Comparison of ENCODE assay signal across 10 cellular contexts in the genomic region with DNA sequence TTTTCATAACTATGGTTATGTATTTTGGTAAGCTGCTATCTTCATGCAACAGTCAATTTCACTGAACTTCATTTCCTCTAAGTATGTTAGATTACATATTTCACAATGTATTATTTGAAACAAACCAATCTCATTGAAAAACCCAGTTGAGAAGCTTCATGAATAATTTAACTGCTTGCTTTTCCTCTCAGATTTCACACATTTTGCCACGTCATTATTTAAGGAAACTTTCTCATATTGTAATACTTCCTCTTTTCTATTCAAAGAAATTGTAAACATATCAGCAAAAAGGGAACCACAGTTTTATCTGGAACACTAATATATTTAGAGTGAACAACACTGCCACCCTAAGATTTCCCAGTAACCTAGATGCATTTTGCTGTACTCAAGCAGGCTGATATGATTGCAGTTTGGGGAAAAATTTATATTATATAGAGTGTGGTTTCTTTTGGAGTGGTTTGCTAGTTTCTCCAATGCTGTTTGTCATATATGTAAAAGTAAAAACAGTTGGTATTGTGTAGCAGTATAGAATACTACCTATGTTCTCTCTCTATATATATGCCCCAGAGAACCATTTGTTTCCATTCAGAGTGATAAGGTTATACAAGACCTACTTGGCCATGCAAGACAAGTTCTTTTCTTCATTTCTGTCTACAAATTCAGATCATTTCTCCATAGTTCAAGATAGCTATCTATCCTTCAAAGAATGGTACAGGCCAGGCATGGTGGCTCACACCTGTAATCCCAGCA. TPM values are rescaled to one million over a fixed set of nuclear protein-coding genes. Genes with fewer than 3 reads are reported as not detected.
DNase-seq lines count a peak whose midpoint lies in the region; ATAC-seq and TF ChIP-seq lines count a peak whose summit lies in the region.
"Had no signal": no experiment of that assay in that cellular context is flagged by ENCODE, and none has a peak within 500 bp of the region (broad histone marks: within the 10 kb centered on the region; RNA-seq: fewer than 3 reads in every experiment).

No MANE protein-coding gene starts in this region.

- peak; percentile 10 for DNase-seq in GM12864 (ENCODE audit: low read depth)
- DNase-seq in T-helper 17 cell, result no peak
- no peak for DNase-seq in lung (ENCODE audit: low spot score)
- no peak for DNase-seq in transverse colon
- DNase-seq in RWPE1 (ENCODE audit: low spot score), result no peak
- no peak for DNase-seq in gastrocnemius medialis
- DNase-seq: adrenal gland, DMS79 had no signal

- peaks cover 16% of the 10 kb centered on the region for H3K27me3 Mint-ChIP-seq in T-helper 17 cell

- no peak for TF ChIP-seq CTCF in GM12864 (IDR thresholded peaks at IDR 0.05; ENCODE audit: low read depth, low read length, missing control alignments)
- TF ChIP-seq CTCF in lung (IDR thresholded peaks at IDR 0.05; ENCODE audit: control extremely low read depth, extremely low read depth), result no peak
- no peak for TF ChIP-seq CTCF in transverse colon (IDR thresholded peaks at IDR 0.05)
- no peak for TF ChIP-seq CTCF in RWPE1 (conservative IDR thresholded peaks at IDR 0.05; ENCODE audit: low read depth)
- TF ChIP-seq CTCF in gastrocnemius medialis (IDR thresholded peaks at IDR 0.05 in 4 of 5, conservative IDR thresholded peaks at IDR 0.05 in 1 of 5), result peak in 1 of 5 experiments; percentile 9

- no peak overlapping the region for H3K27ac Mint-ChIP-seq in T-helper 17 cell

- WGBS in lung, 2 donors, result 4 to 30% methylated on average over 1 of the region's 1 CpG
- WGBS in transverse colon (ENCODE audit: low coverage in 1 of 2), 2 donors, result 31 to 59% methylated on average over 1 of the region's 1 CpG

- CTCF ChIA-PET in RWPE1 (lab: Yijun Ruan, JAX), result no interaction called here

- TF ChIP-seq POLR2A in transverse colon (IDR thresholded peaks at IDR 0.05) (no peak), gastrocnemius medialis (IDR thresholded peaks at IDR 0.05) (no peak)

- H3K36me3 ChIP-seq in lung (ENCODE audit: control insufficient read depth in 2 of 2, insufficient read depth in 2 of 2, low read length in 2 of 2) (no peaks in the 10 kb centered on the region), transverse colon (no peaks in the 10 kb centered on the region), gastrocnemius medialis (no peaks in the 10 kb centered on the region)
- H3K36me3 ChIP-seq: adrenal gland had no signal

- H3K4me1 ChIP-seq in lung (ENCODE audit: control insufficient read depth in 2 of 2, insufficient read depth in 2 of 2, low read length in 2 of 2) (no peaks in the 10 kb centered on the region), transverse colon (no peaks in the 10 kb centered on the region), gastrocnemius medialis (no peaks in the 10 kb centered on the region)

- H3K27ac ChIP-seq in lung (ENCODE audit: low read depth in 1 of 2, low read length in 1 of 2) (peak overlapping the region in 1 of 2 donors; percentile 39), transverse colon (peak overlapping the region in 1 of 4 donors; percentile 7), RWPE1 (no peak overlapping the region), gastrocnemius medialis (no peak overlapping the region)

- no peak for TF ChIP-seq EP300 in transverse colon (IDR thresholded peaks at IDR 0.05; ENCODE audit: low read depth)

- H3K9me3 ChIP-seq in T-helper 17 cell (ENCODE audit: control insufficient read depth, low read length, poor library complexity, severe bottlenecking), result no peaks in the 10 kb centered on the region
- H3K9me3 ChIP-seq in lung (ENCODE audit: control insufficient read depth in 2 of 2, insufficient read depth in 1 of 2, low read length in 1 of 2), result peaks cover 0 to 1% of the 10 kb centered on the region in 2 donors
- H3K9me3 ChIP-seq in transverse colon, result no peaks in the 10 kb centered on the region
- no peaks in the 10 kb centered on the region for H3K9me3 ChIP-seq in gastrocnemius medialis
- H3K9me3 ChIP-seq: adrenal gland had no signal

- intact Hi-C loops in transverse colon (cut with DNase I; ENCODE audit: low total_unique reads), result no loop called here
- intact Hi-C loops in gastrocnemius medialis (cut with DNase I; ENCODE audit: low total_unique reads), result no loop called here

- in situ Hi-C loops in transverse colon (cut with MboI; ENCODE audit: low pct_ligation_motif_present in 1 of 4, low pct_unique_long_range_greater_than_20kb in 1 of 4, low sequenced_read_pairs in 3 of 4), result no loop called here
- in situ Hi-C loops in gastrocnemius medialis (cut with MboI; ENCODE audit: low sequenced_read_pairs in 4 of 4), result loop anchor here in 1 of 4 donors (10.0 kb wide), 1 partner anchor 55 kb away; no protein-coding TSS in a partner anchor

- H3K4me3 Mint-ChIP-seq in T-helper 17 cell, result no peak overlapping the region

- H3K4me3 ChIP-seq in GM12864 (ENCODE audit: low read depth, low read length), result no peak overlapping the region
- H3K4me3 ChIP-seq in lung, result no peak overlapping the region
- H3K4me3 ChIP-seq in transverse colon, result no peak overlapping the region
- H3K4me3 ChIP-seq in gastrocnemius medialis, result no peak overlapping the region
- H3K4me3 ChIP-seq: adrenal gland had no signal

- H3K27me3 ChIP-seq in lung (ENCODE audit: control insufficient read depth, insufficient read depth) (no peaks in the 10 kb centered on the region), transverse colon (no peaks in the 10 kb centered on the region), gastrocnemius medialis (no peaks in the 10 kb centered on the region)
- H3K27me3 ChIP-seq: adrenal gland had no signal

- peak; percentile 74 for ATAC-seq in HG03103 (IDR thresholded peaks at IDR 0.05; ENCODE audit: low read depth, unreplicated experiment)
- ATAC-seq in T-helper 17 cell, result peak; percentile 44
- ATAC-seq in lung (ENCODE audit: insufficient read depth, low FRiP score), result peak; percentile 28
- no peak for ATAC-seq in gastrocnemius medialis
- no peak for ATAC-seq in GM21360 (IDR thresholded peaks at IDR 0.05; ENCODE audit: unreplicated experiment)

- H3K4me1 Mint-ChIP-seq in T-helper 17 cell, result peaks cover 2% of the 10 kb centered on the region

- POLR2A ChIA-PET in RWPE1 (lab: Yijun Ruan, JAX; ENCODE audit: low non-redundant PET), result no interaction called here

- peaks cover 2% of the 10 kb centered on the region for H3K36me3 Mint-ChIP-seq in T-helper 17 cell (ENCODE audit: low read depth)

RNA-seq across cellular contexts. Expression of gene AHCTF1, which starts 28.4 kb away (rescaled TPM):
- total RNA-seq in T-helper 17 cell, result 10 to 100 TPM; 63.0 to 77.9 TPM
- 10 to 100 TPM; 31.1 to 44.3 TPM for total RNA-seq in lung
- polyA plus RNA-seq in lung, result 10 to 100 TPM in 1 of 2 donors, 1 to 10 TPM in 1; 7.9 to 13.3 TPM
- 100 to 1,000 TPM in 1 of 4 donors, 10 to 100 TPM in 2, 1 to 10 TPM in 1; 10.0 to 113 (median 34.7) TPM for total RNA-seq in transverse colon
- 10 to 100 TPM; 21.7 to 28.5 (median 24.7) TPM for total RNA-seq in gastrocnemius medialis

RNA-seq across cellular contexts. Expression of gene ZNF695, which starts 47.7 kb away (rescaled TPM):
- total RNA-seq in T-helper 17 cell, result not detected
- total RNA-seq in lung, result 1 to 10 TPM in 1 of 2 donors, under 1 TPM in 1; 0.61 to 1.4 TPM
- polyA plus RNA-seq in lung, result under 1 TPM in 1 of 2 donors, not detected in 1; 0.23 TPM
- 10 to 100 TPM in 1 of 4 donors, under 1 TPM in 2, not detected in 1; 0.16 to 11.7 (median 0.27) TPM for total RNA-seq in transverse colon
- total RNA-seq in gastrocnemius medialis, result not detected

Comparison
In these comparisons a context has a peak if more than half of its experiments do, and no peak if none do; other contexts are left out.
1. ATAC-seq: peak in HG03103 (single experiment), T-helper 17 cell (single experiment) and lung (single experiment); none in gastrocnemius medialis (0 of 2) and GM21360 (single experiment).